Comparison of ENCODE assay signal across 8 cellular contexts in the genomic region with DNA sequence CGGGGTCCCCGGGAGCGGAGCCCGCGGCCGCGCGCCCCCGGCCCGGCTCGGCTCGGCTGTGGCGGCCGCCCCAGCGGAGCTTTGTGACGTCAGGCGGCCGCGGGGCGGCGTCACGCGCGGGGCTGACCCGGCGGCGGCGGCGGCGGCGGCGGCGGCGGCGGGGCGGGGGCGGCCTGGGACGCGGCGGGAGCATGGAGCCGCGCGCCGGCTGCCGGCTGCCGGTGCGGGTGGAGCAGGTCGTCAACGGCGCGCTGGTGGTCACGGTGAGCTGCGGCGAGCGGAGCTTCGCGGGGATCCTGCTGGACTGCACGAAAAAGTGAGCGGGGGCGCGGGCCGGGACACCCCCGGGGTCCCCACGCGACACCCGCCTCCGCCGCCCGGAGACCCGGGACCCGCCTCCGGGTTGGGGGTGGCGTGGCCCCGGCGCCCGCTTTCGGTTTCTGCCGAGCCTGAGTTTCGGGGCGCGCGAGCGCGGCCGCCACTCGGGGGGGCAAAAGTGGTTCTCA. TPM values are rescaled to one million over a fixed set of nuclear protein-coding genes. Genes with fewer than 3 reads are reported as not detected.
DNase-seq lines count a peak whose midpoint lies in the region; ATAC-seq, FAIRE-seq and TF ChIP-seq lines count a peak whose summit lies in the region.

TSS of gene PWWP2B (plus strand) at position 165 of the 506 bp plus-strand sequence. CDS start at position 192, 27 bp downstream.

- no peaks in the 10 kb centered on the region for H3K36me3 Mint-ChIP-seq in activated CD8-positive, alpha-beta T cell treated with anti-CD3 and anti-CD28 coated beads for 36 hours (ENCODE audit: low read depth)

- no peaks in the 10 kb centered on the region for H3K27me3 Mint-ChIP-seq in activated CD8-positive, alpha-beta T cell treated with anti-CD3 and anti-CD28 coated beads for 36 hours

- H3K9ac ChIP-seq in HUES64 (ENCODE audit: low read depth, low read length) (peak within 1 kb of the TSS; percentile 71), endothelial cell of umbilical vein (replicated peaks; ENCODE audit: extremely low read depth, insufficient read depth, low read length) (peak within 1 kb of the TSS; percentile 71), mucosa of stomach (ENCODE audit: low read length) (peak within 1 kb of the TSS; percentile 92)

- H3K4me3 ChIP-seq in AG04449 (ENCODE audit: low read depth, low read length) (peak within 1 kb of the TSS; percentile 69), HUES64 (ENCODE audit: low read length) (peak within 1 kb of the TSS; percentile 49), endothelial cell of umbilical vein (replicated peaks in 1 of 3; ENCODE audit: insufficient read depth in 1 of 3, low read depth in 1 of 3, low read length in 3 of 3) (peak within 1 kb of the TSS; percentile 47 to 73 (median 66)), mucosa of stomach (ENCODE audit: low read length) (peak within 1 kb of the TSS; percentile 75), suprapubic skin (peak within 1 kb of the TSS; percentile 86)

- BruUV-seq in endothelial cell of umbilical vein (replicated peaks; lab: Mats Ljungman, UMichigan) = no TSS peak

- CTCF ChIA-PET in AG04449 (lab: Yijun Ruan, JAX) = interaction anchor here (1.1 to 1.2 kb wide), 2 partner anchors 23 to 30 kb away, joined by 3 read pairs; no protein-coding TSS in a partner anchor
- CTCF ChIA-PET in activated CD8-positive, alpha-beta T cell treated with anti-CD3 and anti-CD28 coated beads for 36 hours (lab: Charles Lee) = interaction anchor here (1.2 to 1.9 kb wide), 3 partner anchors 12 to 50 kb away, joined by 3 to 8 read pairs (median 7); no protein-coding TSS in a partner anchor
- CTCF ChIA-PET in endothelial cell of umbilical vein (lab: Charles Lee) = interaction anchor here (0.8 to 2.0 kb wide), 4 partner anchors 9 to 242 kb away, joined by 3 to 8 read pairs (median 4); no protein-coding TSS in a partner anchor

- no peak within 1 kb of the TSS; the same call in 1 of the 2 replicates for H3K27ac ChIP-seq in HUES64 (ENCODE audit: low read depth, low read length)
- peak within 1 kb of the TSS; percentile 52 for H3K27ac ChIP-seq in endothelial cell of umbilical vein (ENCODE audit: insufficient read depth, low read depth, low read length)
- H3K27ac ChIP-seq in suprapubic skin = peak within 1 kb of the TSS; percentile 98

- no peaks in the 10 kb centered on the region for H3K9me3 ChIP-seq in HUES64 (ENCODE audit: insufficient read depth, low read depth, low read length)
- no peaks in the 10 kb centered on the region for H3K9me3 ChIP-seq in endothelial cell of umbilical vein (replicated peaks; ENCODE audit: control insufficient read depth, insufficient read depth, low read length)
- no peaks in the 10 kb centered on the region for H3K9me3 ChIP-seq in mucosa of stomach (ENCODE audit: control insufficient read depth, low read length)
- no peaks in the 10 kb centered on the region for H3K9me3 ChIP-seq in suprapubic skin

- no peak for FAIRE-seq in endothelial cell of umbilical vein (lab: Jason Lieb, UNC)

- peak within 1 kb of the TSS; percentile 79 for H3K4me3 Mint-ChIP-seq in activated CD8-positive, alpha-beta T cell treated with anti-CD3 and anti-CD28 coated beads for 36 hours

- peak within 1 kb of the TSS; percentile 83 for H3K27ac Mint-ChIP-seq in activated CD8-positive, alpha-beta T cell treated with anti-CD3 and anti-CD28 coated beads for 36 hours

- H4K20me1 ChIP-seq in endothelial cell of umbilical vein (replicated peaks; ENCODE audit: control insufficient read depth, extremely low read depth, insufficient read depth, low read length) = no peaks in the 10 kb centered on the region

- WGBS in HUES64 = under 1% methylated on average over 86 of the region's 86 CpGs
- WGBS in suprapubic skin = no CpG with 5 or more reads among the region's 86 CpGs

- ATAC-seq in GM19395 (IDR thresholded peaks at IDR 0.05; ENCODE audit: unreplicated experiment) = peak; percentile 46
- peak; percentile 19 for ATAC-seq in activated CD8-positive, alpha-beta T cell treated with anti-CD3 and anti-CD28 coated beads for 36 hours
- ATAC-seq in HG02610 (IDR thresholded peaks at IDR 0.05; ENCODE audit: unreplicated experiment) = no peak

- peaks cover 29% of the 10 kb centered on the region for H3K27me3 ChIP-seq in HUES64 (ENCODE audit: insufficient read depth, low read length)
- no peaks in the 10 kb centered on the region for H3K27me3 ChIP-seq in endothelial cell of umbilical vein (ENCODE audit: control insufficient read depth in 2 of 2, insufficient read depth in 2 of 2, low read length in 2 of 2)
- no peaks in the 10 kb centered on the region for H3K27me3 ChIP-seq in mucosa of stomach (ENCODE audit: control insufficient read depth, insufficient read depth, low read length)
- no peaks in the 10 kb centered on the region for H3K27me3 ChIP-seq in suprapubic skin

- peak within 1 kb of the TSS; percentile 66 for H3K4me2 ChIP-seq in endothelial cell of umbilical vein (ENCODE audit: insufficient read depth, low read length)

- POLR2A ChIA-PET in AG04449 (lab: Yijun Ruan, JAX) = interaction anchor here (1.3 kb wide), 1 partner anchor 14 kb away, joined by 4 read pairs; no protein-coding TSS in a partner anchor
- POLR2A ChIA-PET in activated CD8-positive, alpha-beta T cell treated with anti-CD3 and anti-CD28 coated beads for 36 hours (lab: Charles Lee) = interaction anchor here (1.8 to 2.5 kb wide), 2 partner anchors 9 to 50 kb away, joined by 6 to 22 read pairs; no protein-coding TSS in a partner anchor
- POLR2A ChIA-PET in endothelial cell of umbilical vein (lab: Charles Lee) = no interaction called here

- TF ChIP-seq POLR2A in endothelial cell of umbilical vein (IDR thresholded peaks at IDR 0.05; ENCODE audit: low read depth, low read length) (no peak), suprapubic skin (IDR thresholded peaks at IDR 0.05) (peak in 1 of 2 donors; percentile 63)

- no peak for TF ChIP-seq EP300 in suprapubic skin (IDR thresholded peaks at IDR 0.05)

- TF ChIP-seq CTCF in AG04449 (IDR thresholded peaks at IDR 0.05; ENCODE audit: insufficient read depth, low read length, missing control alignments) (no peak), endothelial cell of umbilical vein (IDR thresholded peaks at IDR 0.05; ENCODE audit: extremely low read depth in 1 of 2, insufficient read depth in 1 of 2, low read depth in 1 of 2, low read length in 2 of 2) (no peak), suprapubic skin (IDR thresholded peaks at IDR 0.05) (no peak)
- no peak for TF ChIP-seq CTCF in activated CD8-positive, alpha-beta T cell treated with anti-CD3 and anti-CD28 coated beads for 36 hours (IDR thresholded peaks at IDR 0.05)

- H2AFZ ChIP-seq in endothelial cell of umbilical vein (ENCODE audit: low read depth, low read length) = peak within 1 kb of the TSS; percentile 68

- H3K9me1 ChIP-seq in endothelial cell of umbilical vein (replicated peaks; ENCODE audit: control insufficient read depth, extremely low read depth, insufficient read depth, low read length) = no peaks in the 10 kb centered on the region

- H3K4me1 Mint-ChIP-seq in activated CD8-positive, alpha-beta T cell treated with anti-CD3 and anti-CD28 coated beads for 36 hours (ENCODE audit: low read depth) = peaks cover 23% of the 10 kb centered on the region

- peaks cover 5% of the 10 kb centered on the region for H3K9me3 Mint-ChIP-seq in activated CD8-positive, alpha-beta T cell treated with anti-CD3 and anti-CD28 coated beads for 36 hours

- dilution Hi-C loops in endothelial cell of umbilical vein (cut with MboI; ENCODE audit: extremely low pct_ligation_motif_present, low sequenced_read_pairs) = no loop called here

- DNase-seq in AG04449 (ENCODE audit: low read depth, low spot score) (no peak), endothelial cell of umbilical vein (ENCODE audit: low read depth, low spot score) (no peak), suprapubic skin (ENCODE audit: low spot score in 2 of 2) (no peak)
- DNase-seq in activated CD8-positive, alpha-beta T cell treated with anti-CD3 and anti-CD28 coated beads for 36 hours = peak; percentile 61

- H3K4me1 ChIP-seq in HUES64 (ENCODE audit: insufficient read depth, low read length) (0 out of 2 replicates have a peak, but pooled peaks cover 5% of the 10 kb centered on the region), endothelial cell of umbilical vein (ENCODE audit: control insufficient read depth, extremely low read depth, insufficient read depth, low read length) (peaks cover 18% of the 10 kb centered on the region), mucosa of stomach (ENCODE audit: control insufficient read depth, insufficient read depth, low read length) (peaks cover 53% of the 10 kb centered on the region), suprapubic skin (peaks cover 61% of the 10 kb centered on the region)

- peaks cover 30% of the 10 kb centered on the region for H3K79me2 ChIP-seq in endothelial cell of umbilical vein (ENCODE audit: control insufficient read depth, insufficient read depth, low read length)

- intact Hi-C loops in activated CD8-positive, alpha-beta T cell treated with anti-CD3 and anti-CD28 coated beads for 36 hours (cut with micrococcal nuclease) = no loop called here
- intact Hi-C loops in endothelial cell of umbilical vein (cut with micrococcal nuclease) = loop anchor here (2.0 kb wide), 1 partner anchor 140 kb away; the partner anchor contains the start of gene INPP5A

- H3K36me3 ChIP-seq in HUES64 (ENCODE audit: insufficient read depth, low read length) = no peaks in the 10 kb centered on the region
- no peaks in the 10 kb centered on the region for H3K36me3 ChIP-seq in endothelial cell of umbilical vein (ENCODE audit: control insufficient read depth in 2 of 2, extremely low read depth in 1 of 2, insufficient read depth in 2 of 2, low read length in 2 of 2)
- no peaks in the 10 kb centered on the region for H3K36me3 ChIP-seq in mucosa of stomach (ENCODE audit: control insufficient read depth, insufficient read depth, low read length)
- H3K36me3 ChIP-seq in suprapubic skin = no peaks in the 10 kb centered on the region

TF ChIP-seq in endothelial cell of umbilical vein, 7 proteins besides CTCF, POLR2A, EP300 and RAD21:
- TF ChIP-seq FOS (IDR thresholded peaks at IDR 0.05; ENCODE audit: borderline replicate concordance, insufficient read depth, low read length) (no peak), POLR2AphosphoS5 (IDR thresholded peaks at IDR 0.05; ENCODE audit: insufficient read depth, low read depth, low read length) (peak; percentile 48)

RNA-seq across cellular contexts. Expression of gene PWWP2B, which starts in this region (rescaled TPM):
- polyA plus RNA-seq in HUES64 (2013, experiment 1 of 2) = 3.5 TPM
- polyA plus RNA-seq in HUES64 (2013, experiment 2 of 2) = 5.1 TPM
- 1 to 10 TPM; 6.0 to 6.6 TPM for total RNA-seq in activated CD8-positive, alpha-beta T cell treated with anti-CD3 and anti-CD28 coated beads for 36 hours
- total RNA-seq in endothelial cell of umbilical vein (10.5 and 11.8 TPM in 2 replicates), suprapubic skin (10 to 100 TPM; 15.2 to 19.4 (median 18.3) TPM)
- 4.6 and 5.5 TPM in 2 replicates for polyA plus RNA-seq in endothelial cell of umbilical vein
- 2.2 and 3.1 TPM in 2 replicates for polyA plus RNA-seq in endothelial cell of umbilical vein (2011; cell fraction: cytosol; rRNA removed)
- polyA plus RNA-seq in endothelial cell of umbilical vein (2011; cell fraction: nucleus; rRNA removed) = 2.7 and 3.2 TPM in 2 replicates
- 5.3 and 8.8 TPM in 2 replicates for polyA plus RNA-seq in endothelial cell of umbilical vein (2012)
- polyA minus RNA-seq in endothelial cell of umbilical vein = 2.3 and 2.8 TPM in 2 replicates
- polyA minus RNA-seq in endothelial cell of umbilical vein (2011; cell fraction: cytosol; rRNA and poly(A)+ RNA removed) = 11.3 TPM
- polyA minus RNA-seq in endothelial cell of umbilical vein (2011; cell fraction: nucleus; rRNA and poly(A)+ RNA removed) = 2.1 and 3.1 TPM in 2 replicates
